ENCODE assay signal across 17 cellular contexts in the genomic region with DNA sequence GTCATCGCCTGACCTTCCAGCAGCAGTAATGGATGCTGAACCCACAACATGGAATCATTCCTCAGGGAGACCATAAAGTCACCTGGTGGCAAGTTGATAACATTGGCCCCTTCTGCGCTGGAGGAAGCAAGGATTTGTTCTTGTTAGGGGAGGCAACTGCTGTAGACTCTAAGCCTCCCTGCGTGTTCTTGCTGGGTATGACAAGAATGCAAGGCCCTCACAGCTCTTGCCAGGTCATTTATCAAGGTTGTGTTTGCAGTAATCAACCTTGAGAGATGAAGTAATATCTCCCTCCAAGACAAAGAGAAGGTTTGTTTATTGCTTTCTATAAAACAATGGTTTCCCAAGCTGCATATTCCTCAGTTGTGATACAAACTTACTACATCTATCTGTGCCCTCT.
DNase-seq lines count a peak whose midpoint lies in the region; ATAC-seq and TF ChIP-seq lines count a peak whose summit lies in the region.
"Had no signal": no experiment of that assay in that cellular context is flagged by ENCODE, and none has a peak within 500 bp of the region (broad histone marks: within the 10 kb centered on the region; RNA-seq: fewer than 3 reads in every experiment).

No MANE protein-coding gene starts in this region.

- DNase-seq in amniotic epithelial cell (ENCODE audit: low read depth) (peak; percentile 75), fibroblast of pulmonary artery (ENCODE audit: low read depth) (peak; percentile 6), prostate gland (ENCODE audit: low spot score) (peak; percentile 26), type B pancreatic cell (ENCODE audit: extremely low spot score, unreplicated experiment) (no peak), head of caudate nucleus (no peak), testis (no peak), gastrocnemius medialis (no peak)
- DNase-seq in activated naive CD8-positive, alpha-beta T cell treated with anti-CD3 and anti-CD28 coated beads for 36 hours = no peak
- DNase-seq: C1 segment of cervical spinal cord; Calu3; CD4-positive, alpha-beta memory T cell; COR-L47; DMS79 treated with DMSO at 0.1 percent for 48 hours; GF-D8; H9 had no signal

- peaks cover 4% of the 10 kb centered on the region for H3K36me3 Mint-ChIP-seq in type B pancreatic cell
- H3K36me3 Mint-ChIP-seq in activated naive CD8-positive, alpha-beta T cell treated with anti-CD3 and anti-CD28 coated beads for 36 hours = no peaks in the 10 kb centered on the region
- H3K36me3 Mint-ChIP-seq: CD4-positive, alpha-beta memory T cell had no signal

- H3K9me3 ChIP-seq in prostate gland (no peaks in the 10 kb centered on the region), testis (no peaks in the 10 kb centered on the region), gastrocnemius medialis (no peaks in the 10 kb centered on the region)

- no peak for ATAC-seq in gastrocnemius medialis
- ATAC-seq: GM23338, HCT116 had no signal

- H3K27me3 Mint-ChIP-seq in type B pancreatic cell = no peaks in the 10 kb centered on the region
- H3K27me3 Mint-ChIP-seq in activated naive CD8-positive, alpha-beta T cell treated with anti-CD3 and anti-CD28 coated beads for 36 hours = peaks cover 6% of the 10 kb centered on the region

- in situ Hi-C loops in gastrocnemius medialis (cut with MboI; ENCODE audit: low sequenced_read_pairs in 4 of 4) = no loop called here

- TF ChIP-seq CTCF in fibroblast of pulmonary artery (IDR thresholded peaks at IDR 0.05; ENCODE audit: low read length, missing control alignments) (no peak), prostate gland (IDR thresholded peaks at IDR 0.05) (no peak), type B pancreatic cell (conservative IDR thresholded peaks at IDR 0.05) (no peak), testis (IDR thresholded peaks at IDR 0.05) (no peak), gastrocnemius medialis (IDR thresholded peaks at IDR 0.05 in 4 of 5, conservative IDR thresholded peaks at IDR 0.05 in 1 of 5) (no peak)

- peaks cover 5% of the 10 kb centered on the region for H3K9me3 Mint-ChIP-seq in type B pancreatic cell
- H3K9me3 Mint-ChIP-seq in activated naive CD8-positive, alpha-beta T cell treated with anti-CD3 and anti-CD28 coated beads for 36 hours = no peaks in the 10 kb centered on the region
- H3K9me3 Mint-ChIP-seq: CD4-positive, alpha-beta memory T cell; GM23338; H9 had no signal

- intact Hi-C loops in prostate gland (cut with DNase I) (no loop called here), head of caudate nucleus (cut with DNase I) (no loop called here), testis (cut with DNase I; ENCODE audit: low total_unique reads) (no loop called here), gastrocnemius medialis (cut with DNase I; ENCODE audit: low total_unique reads) (no loop called here)

- H3K27me3 ChIP-seq in prostate gland (replicated peaks; ENCODE audit: insufficient read depth) (no peaks in the 10 kb centered on the region), testis (no peaks in the 10 kb centered on the region), gastrocnemius medialis (no peaks in the 10 kb centered on the region)

- H3K4me3 Mint-ChIP-seq in type B pancreatic cell = no peak overlapping the region
- H3K4me3 Mint-ChIP-seq in activated naive CD8-positive, alpha-beta T cell treated with anti-CD3 and anti-CD28 coated beads for 36 hours = no peak overlapping the region
- H3K4me3 Mint-ChIP-seq: CD4-positive, alpha-beta memory T cell; GM23338; H9 had no signal

- H3K4me3 ChIP-seq in fibroblast of pulmonary artery (replicated peaks; ENCODE audit: low read depth, low read length) = no peak overlapping the region
- no peak overlapping the region for H3K4me3 ChIP-seq in prostate gland
- no peak overlapping the region for H3K4me3 ChIP-seq in testis
- no peak overlapping the region for H3K4me3 ChIP-seq in gastrocnemius medialis
- H3K4me3 ChIP-seq: GM23338 had no signal

- no peaks in the 10 kb centered on the region for H3K4me1 Mint-ChIP-seq in type B pancreatic cell (ENCODE audit: unreplicated experiment)
- no peaks in the 10 kb centered on the region for H3K4me1 Mint-ChIP-seq in activated naive CD8-positive, alpha-beta T cell treated with anti-CD3 and anti-CD28 coated beads for 36 hours
- H3K4me1 Mint-ChIP-seq: CD4-positive, alpha-beta memory T cell; GM23338; H9 had no signal

- H3K27ac Mint-ChIP-seq in type B pancreatic cell = peak overlapping the region; percentile 54
- H3K27ac Mint-ChIP-seq in activated naive CD8-positive, alpha-beta T cell treated with anti-CD3 and anti-CD28 coated beads for 36 hours = no peak overlapping the region
- H3K27ac Mint-ChIP-seq: CD4-positive, alpha-beta memory T cell; GM23338 had no signal

- no peaks in the 10 kb centered on the region for H3K36me3 ChIP-seq in prostate gland
- no peaks in the 10 kb centered on the region for H3K36me3 ChIP-seq in testis (ENCODE audit: low read depth, missing control alignments)
- no peaks in the 10 kb centered on the region for H3K36me3 ChIP-seq in gastrocnemius medialis

- H3K4me1 ChIP-seq in prostate gland (replicated peaks) (no peaks in the 10 kb centered on the region), testis (no peaks in the 10 kb centered on the region), gastrocnemius medialis (no peaks in the 10 kb centered on the region)

- TF ChIP-seq POLR2A in prostate gland (IDR thresholded peaks at IDR 0.05) (no peak), testis (IDR thresholded peaks at IDR 0.05) (no peak), gastrocnemius medialis (IDR thresholded peaks at IDR 0.05) (no peak)

- no peak overlapping the region for H3K27ac ChIP-seq in prostate gland
- no peak overlapping the region for H3K27ac ChIP-seq in testis
- H3K27ac ChIP-seq in gastrocnemius medialis = no peak overlapping the region

- WGBS in prostate gland = 75% methylated on average over 3 of the region's 3 CpGs
- 46 to 51% methylated on average over 3 of the region's 3 CpGs for whole genome bisulfite sequencing in testis, 2 donors

Comparison
In these comparisons a context has a peak if more than half of its experiments do, and no peak if none do; other contexts are left out.
1. DNase-seq: peak in amniotic epithelial cell (single experiment), fibroblast of pulmonary artery (single experiment) and prostate gland (single experiment); none in type B pancreatic cell (single experiment), head of caudate nucleus (0 of 42), testis (single experiment), activated naive CD8-positive, alpha-beta T cell treated with anti-CD3 and anti-CD28 coated beads for 36 hours (single experiment) and gastrocnemius medialis (0 of 2).